ENCODE assay signal across 14 cellular contexts in the genomic region with DNA sequence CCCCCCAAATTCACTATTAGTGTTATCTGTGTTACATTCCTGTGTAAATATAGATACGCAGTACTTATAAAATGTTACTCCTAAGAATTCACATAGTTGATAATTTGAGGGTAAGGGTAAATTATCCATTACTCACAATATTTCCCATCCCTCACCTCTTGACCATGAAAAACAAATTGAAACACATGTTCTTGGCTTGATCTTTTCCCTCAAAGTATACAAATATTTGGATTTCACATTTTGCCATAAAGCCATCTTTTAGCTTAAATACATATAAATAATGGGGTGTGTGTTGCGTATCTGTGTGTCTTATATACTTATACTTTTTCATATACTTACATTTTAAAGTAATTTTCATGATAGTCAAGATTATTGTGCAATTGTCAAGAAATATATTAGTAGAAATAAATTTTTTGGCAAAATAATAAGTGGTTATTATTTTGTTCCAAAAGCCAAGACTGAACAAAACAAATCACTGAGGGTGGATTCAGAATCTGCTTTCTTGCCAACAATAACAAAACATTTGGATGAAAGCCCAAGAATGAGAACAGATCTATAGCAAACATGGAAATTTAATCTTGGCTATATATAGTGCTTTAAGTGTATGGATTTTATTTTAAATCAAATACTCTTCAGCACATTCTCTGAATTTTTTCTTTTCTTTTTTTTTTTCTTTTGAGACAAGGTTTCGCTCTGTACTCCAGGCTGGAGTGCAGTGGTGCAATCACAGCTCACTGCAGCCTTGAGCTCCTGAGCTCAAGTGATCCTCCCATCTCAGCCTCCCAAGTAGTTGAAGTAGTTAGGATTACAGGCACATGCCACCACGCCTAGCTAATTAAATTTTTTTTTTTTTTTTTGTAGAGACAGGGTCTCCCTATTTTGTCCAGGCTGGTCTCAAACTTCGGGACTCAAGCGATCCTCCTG. TPM values are rescaled to one million over a fixed set of nuclear protein-coding genes. Genes with fewer than 3 reads are reported as not detected.
DNase-seq lines count a peak whose midpoint lies in the region; ATAC-seq and TF ChIP-seq lines count a peak whose summit lies in the region.
"Had no signal": no experiment of that assay in that cellular context is flagged by ENCODE, and none has a peak within 500 bp of the region (broad histone marks: within the 10 kb centered on the region; RNA-seq: fewer than 3 reads in every experiment).

No MANE protein-coding gene starts in this region.

- H3K27ac ChIP-seq in esophagus squamous epithelium = peak overlapping the region in 3 of 4 donors; percentile 61 to 72 (median 69)
- H3K27ac ChIP-seq in transverse colon = peak overlapping the region; percentile 63 to 74 (median 68)

- no peak overlapping the region for H3K4me3 Mint-ChIP-seq in CD14-positive monocyte
- H3K4me3 Mint-ChIP-seq: naive B cell, T-helper 17 cell had no signal

- H3K27me3 ChIP-seq in adipocyte (replicated peaks; ENCODE audit: control insufficient read depth, insufficient read depth, low read length) = no peaks in the 10 kb centered on the region
- no peaks in the 10 kb centered on the region for H3K27me3 ChIP-seq in esophagus squamous epithelium
- H3K27me3 ChIP-seq in transverse colon = no peaks in the 10 kb centered on the region

- H3K9ac ChIP-seq in adipocyte (ENCODE audit: low read length) = peak overlapping the region; percentile 94

- TF ChIP-seq POLR2A in esophagus squamous epithelium (IDR thresholded peaks at IDR 0.05) (no peak), transverse colon (IDR thresholded peaks at IDR 0.05) (no peak)

- intact Hi-C loops in esophagus squamous epithelium (cut with DNase I) = no loop called here
- intact Hi-C loops in transverse colon (cut with DNase I; ENCODE audit: low total_unique reads) = no loop called here
- intact Hi-C loops in CD14-positive monocyte (cut with micrococcal nuclease) = no loop called here

- H3K4me3 ChIP-seq in adipocyte (ENCODE audit: low read length) (peak overlapping the region; percentile 91), esophagus squamous epithelium (peak overlapping the region in 3 of 4 donors; percentile 29 to 51 (median 38)), transverse colon (no peak overlapping the region)

- H3K4me1 ChIP-seq in adipocyte (ENCODE audit: control insufficient read depth, insufficient read depth, low read length) = peaks cover 33% of the 10 kb centered on the region
- H3K4me1 ChIP-seq in esophagus squamous epithelium = peaks cover 8 to 54% (median 13%) of the 10 kb centered on the region in 3 donors
- peaks cover 0 to 28% (median 0%) of the 10 kb centered on the region in 4 donors for H3K4me1 ChIP-seq in transverse colon

- DNase-seq in adipocyte (ENCODE audit: low read depth) = peak; percentile 48
- no peak for DNase-seq in esophagus squamous epithelium (lab: John Stamatoyannopoulos, UW)
- peak; percentile 9 for DNase-seq in myocyte (ENCODE audit: low read depth)
- DNase-seq in transverse colon = no peak
- DNase-seq in GF-D8 (lab: John Stamatoyannopoulos, UW) = no peak
- no peak for DNase-seq in CD14-positive monocyte (ENCODE audit: low spot score)
- DNase-seq: DND-41, foreskin melanocyte, MV-4-11, naive B cell, NCI-H748 treated with DMSO at 0.1 percent for 48 hours, T-helper 17 cell had no signal

- H3K4me1 Mint-ChIP-seq in CD14-positive monocyte = no peaks in the 10 kb centered on the region
- H3K4me1 Mint-ChIP-seq: naive B cell, T-helper 17 cell had no signal

- no peaks in the 10 kb centered on the region for H3K9me3 ChIP-seq in adipocyte (ENCODE audit: control insufficient read depth, low read length)
- no peaks in the 10 kb centered on the region for H3K9me3 ChIP-seq in esophagus squamous epithelium
- H3K9me3 ChIP-seq in transverse colon = no peaks in the 10 kb centered on the region

- no peaks in the 10 kb centered on the region for H3K36me3 ChIP-seq in adipocyte (ENCODE audit: control insufficient read depth, insufficient read depth, low read length, severe bottlenecking)
- no peaks in the 10 kb centered on the region for H3K36me3 ChIP-seq in esophagus squamous epithelium
- H3K36me3 ChIP-seq in transverse colon = peaks cover 0 to 6% (median 0%) of the 10 kb centered on the region in 4 donors

- in situ Hi-C loops in transverse colon (cut with MboI; ENCODE audit: low pct_ligation_motif_present in 1 of 4, low pct_unique_long_range_greater_than_20kb in 1 of 4, low sequenced_read_pairs in 3 of 4) = no loop called here

- H3K27me3 Mint-ChIP-seq in CD14-positive monocyte (ENCODE audit: low read depth in 3 of 3) = no peaks in the 10 kb centered on the region

- H3K9me3 Mint-ChIP-seq in CD14-positive monocyte = peaks cover 0 to 2% (median 0%) of the 10 kb centered on the region in 7 donors

- TF ChIP-seq EP300 in transverse colon (IDR thresholded peaks at IDR 0.05; ENCODE audit: low read depth) = no peak

- TF ChIP-seq CTCF in esophagus squamous epithelium (IDR thresholded peaks at IDR 0.05) = no peak
- TF ChIP-seq CTCF in transverse colon (IDR thresholded peaks at IDR 0.05) = no peak
- no peak for TF ChIP-seq CTCF in CD14-positive monocyte (IDR thresholded peaks at IDR 0.05)

- no peaks in the 10 kb centered on the region for H3K36me3 Mint-ChIP-seq in CD14-positive monocyte
- H3K36me3 Mint-ChIP-seq: naive B cell had no signal

- no peak overlapping the region for H3K27ac Mint-ChIP-seq in CD14-positive monocyte
- H3K27ac Mint-ChIP-seq: naive B cell, T-helper 17 cell had no signal

- no peak for ATAC-seq in GM21526 (IDR thresholded peaks at IDR 0.05; ENCODE audit: low FRiP score, unreplicated experiment)
- ATAC-seq in HG03175 (IDR thresholded peaks at IDR 0.05; ENCODE audit: unreplicated experiment) = no peak
- ATAC-seq: T-helper 17 cell had no signal

- WGBS in esophagus squamous epithelium, 2 donors = 48 to 76% methylated on average over 4 to 6 of the region's 6 CpGs
- WGBS in transverse colon (ENCODE audit: low coverage in 1 of 2), 2 donors = 76 to 79% methylated on average over 5 to 6 of the region's 6 CpGs

RNA-seq across cellular contexts. Expression of gene PRSS48, which starts 48.5 kb away (rescaled TPM):
- total RNA-seq in esophagus squamous epithelium (not detected), myocyte (not detected in 2 replicates), transverse colon (not detected)
- polyA plus RNA-seq in myocyte (2012) = not detected
- not detected for polyA plus RNA-seq in CD14-positive monocyte
- total RNA-seq: T-helper 17 cell had no signal

Comparison
In these comparisons a context has a peak if more than half of its experiments do, and no peak if none do; other contexts are left out.
1. DNase-seq: peak in adipocyte (single experiment) and myocyte (single experiment); none in esophagus squamous epithelium (single experiment), transverse colon (single experiment), GF-D8 (single experiment) and CD14-positive monocyte (single experiment).
2. H3K4me3 ChIP-seq: peak in adipocyte (single experiment) and esophagus squamous epithelium (3 of 4); none in transverse colon (0 of 4).